2 cellular contexts compared by ENCODE assay signal in the genomic region with DNA sequence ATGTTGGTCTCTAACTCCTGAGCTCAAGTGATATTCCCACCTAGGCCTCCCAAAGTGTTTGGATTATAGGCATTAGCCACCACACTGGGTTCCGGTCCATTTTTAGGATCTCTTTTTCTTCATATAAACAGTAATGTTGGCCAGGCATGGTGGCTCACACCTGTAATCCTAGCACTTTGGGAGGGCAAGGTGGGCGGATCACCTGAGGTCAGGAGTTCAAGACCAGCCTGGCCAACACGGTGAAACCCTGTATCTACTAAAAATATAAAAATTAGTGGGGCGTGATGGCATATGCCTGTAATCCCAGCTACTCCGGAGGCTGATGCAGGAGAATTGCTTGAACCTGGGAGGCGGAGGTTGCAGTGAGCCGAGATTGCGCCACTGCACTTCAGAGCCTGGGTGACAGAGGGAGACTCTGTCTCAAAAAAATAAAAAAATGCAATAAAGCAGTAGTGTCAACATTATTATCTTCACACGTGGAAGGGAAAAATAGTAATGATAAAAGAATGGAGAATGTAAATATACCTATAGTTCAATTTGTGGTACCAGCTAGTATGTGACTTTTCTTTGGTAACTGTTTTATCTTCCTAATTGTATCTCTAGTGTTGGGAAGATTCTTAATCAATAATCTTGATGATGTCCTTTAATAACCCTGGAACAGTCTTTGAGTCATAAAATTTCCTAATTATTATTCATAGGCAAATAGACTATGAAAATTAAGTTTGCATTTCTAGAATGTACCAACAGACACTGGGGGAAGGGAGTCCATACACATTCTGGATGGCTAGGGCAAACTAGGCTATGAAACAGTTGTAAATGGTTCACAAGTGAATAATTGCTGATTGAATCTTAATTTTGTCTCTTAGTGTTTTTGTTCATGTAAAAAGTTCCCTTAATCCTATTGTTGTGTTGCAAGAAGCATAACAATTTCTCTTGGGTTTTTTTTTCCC.
TF ChIP-seq lines count a peak whose summit lies in the region.

No MANE protein-coding gene starts in this region.

TF ChIP-seq in A549, 52 proteins besides CTCF, POLR2A, EP300 and RAD21:
- TF ChIP-seq, protein P1, sequence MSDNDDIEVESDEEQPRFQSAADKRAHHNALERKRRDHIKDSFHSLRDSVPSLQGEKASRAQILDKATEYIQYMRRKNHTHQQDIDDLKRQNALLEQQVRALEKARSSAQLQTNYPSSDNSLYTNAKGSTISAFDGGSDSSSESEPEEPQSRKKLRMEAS (IDR thresholded peaks at IDR 0.05), result no peak
- peak in 1 of 2 experiments; percentile 48; a peak in 1 of 4 replicates for TF ChIP-seq CEBPB (IDR thresholded peaks at IDR 0.05)

TF ChIP-seq in IMR-90, 13 proteins besides CTCF, POLR2A, EP300 and RAD21:
- TF ChIP-seq CHD1 (IDR thresholded peaks at IDR 0.05; ENCODE audit: low read depth, low read length), result no peak
- TF ChIP-seq SMC3 (IDR thresholded peaks at IDR 0.05; ENCODE audit: low read depth, low read length), result no peak
- TF ChIP-seq NFE2L2 (IDR thresholded peaks at IDR 0.05; ENCODE audit: low read depth, low read length), result no peak
- TF ChIP-seq FOS (IDR thresholded peaks at IDR 0.05; ENCODE audit: low read depth, low read length), result no peak
- no peak for TF ChIP-seq CEBPB (IDR thresholded peaks at IDR 0.05; ENCODE audit: low read depth, low read length)
- no peak for TF ChIP-seq BHLHE40 (IDR thresholded peaks at IDR 0.05; ENCODE audit: low read depth, low read length)
- TF ChIP-seq MAZ (IDR thresholded peaks at IDR 0.05; ENCODE audit: borderline replicate concordance, low read depth, low read length), result no peak
- TF ChIP-seq MXI1 (IDR thresholded peaks at IDR 0.05; ENCODE audit: borderline replicate concordance, low read depth, low read length), result no peak
- no peak for TF ChIP-seq RFX5 (IDR thresholded peaks at IDR 0.05; ENCODE audit: low read depth, low read length)
- no peak for TF ChIP-seq RCOR1 (IDR thresholded peaks at IDR 0.05; ENCODE audit: insufficient replicate concordance, low read length)
- no peak for TF ChIP-seq USF2 (IDR thresholded peaks at IDR 0.05; ENCODE audit: low read depth, low read length)
- TF ChIP-seq, protein P2, sequence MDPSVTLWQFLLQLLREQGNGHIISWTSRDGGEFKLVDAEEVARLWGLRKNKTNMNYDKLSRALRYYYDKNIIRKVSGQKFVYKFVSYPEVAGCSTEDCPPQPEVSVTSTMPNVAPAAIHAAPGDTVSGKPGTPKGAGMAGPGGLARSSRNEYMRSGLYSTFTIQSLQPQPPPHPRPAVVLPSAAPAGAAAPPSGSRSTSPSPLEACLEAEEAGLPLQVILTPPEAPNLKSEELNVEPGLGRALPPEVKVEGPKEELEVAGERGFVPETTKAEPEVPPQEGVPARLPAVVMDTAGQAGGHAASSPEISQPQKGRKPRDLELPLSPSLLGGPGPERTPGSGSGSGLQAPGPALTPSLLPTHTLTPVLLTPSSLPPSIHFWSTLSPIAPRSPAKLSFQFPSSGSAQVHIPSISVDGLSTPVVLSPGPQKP (IDR thresholded peaks at IDR 0.05; ENCODE audit: borderline replicate concordance, low read depth, low read length), result no peak
- TF ChIP-seq MAFK (IDR thresholded peaks at IDR 0.05; ENCODE audit: low read depth, low read length), result no peak
